Comparison of ENCODE assay signal across 22 cellular contexts in the genomic region with DNA sequence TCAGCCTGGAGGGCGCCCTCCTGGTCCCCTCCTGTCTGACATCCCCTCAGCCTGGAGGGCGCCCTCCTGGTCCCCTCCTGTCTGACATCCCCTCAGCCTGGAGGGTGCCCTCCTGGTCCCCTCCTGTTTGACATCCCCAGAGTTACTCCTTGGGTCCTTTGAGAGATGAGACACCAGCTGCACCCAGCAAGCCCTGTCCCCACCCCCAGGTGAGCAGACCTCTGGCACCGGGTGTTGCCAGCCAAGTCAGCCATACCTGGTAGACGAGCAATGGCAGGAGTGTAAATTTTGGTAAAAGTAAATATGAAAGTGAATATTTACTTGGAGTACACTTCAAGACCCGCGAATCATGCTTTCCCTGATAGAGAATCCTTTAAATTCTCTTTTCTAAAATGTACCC.
"Had no signal": no experiment of that assay in that cellular context is flagged by ENCODE, and none has a peak within 500 bp of the region (broad histone marks: within the 10 kb centered on the region; RNA-seq: fewer than 3 reads in every experiment).

No MANE protein-coding gene starts in this region.

- H3K9me3 ChIP-seq: body of pancreas, esophagus squamous epithelium, left lung, SJCRH30 had no signal

- H3K27me3 Mint-ChIP-seq: activated B cell treated with CpG ODN at 0.5 μM for 24 hours; activated CD4-positive, alpha-beta T cell treated with anti-CD3 and anti-CD28 coated beads, Interleukin-2, amount 10 ng/mL, durations not matched to agents 7 days and 5 days; memory B cell; type B pancreatic cell had no signal

- DNase-seq: activated B cell treated with CpG ODN at 0.5 μM for 24 hours; activated CD4-positive, alpha-beta T cell treated with anti-CD3 and anti-CD28 coated beads, Interleukin-2, amount 10 ng/mL, durations not matched to agents 7 days and 5 days; activated CD8-positive, alpha-beta memory T cell treated with anti-CD3 and anti-CD28 coated beads for 24 hours; activated naive CD4-positive, alpha-beta T cell treated with anti-CD3 and anti-CD28 coated beads, Interleukin-2, amount 50 U/mL, for 16 hours; activated T-cell treated with anti-CD3 and anti-CD28 coated beads for 4 hours; central memory CD4-positive, alpha-beta T cell; cortex of kidney; effector CD4-positive, alpha-beta T cell; esophagus squamous epithelium; islet precursor cell; left lung; occipital lobe; SJCRH30; stimulated activated CD4-positive, alpha-beta T cell treated with anti-CD3 and anti-CD28 coated beads, Interleukin-12 subunit alpha, Interleukin-12 subunit beta, amount 100 ng/mL, for 4 hours; stimulated activated naive CD4-positive, alpha-beta T cell; T-helper 2 cell had no signal

- H3K36me3 Mint-ChIP-seq: type B pancreatic cell had no signal

- ATAC-seq: body of pancreas, left lung had no signal

- H3K36me3 ChIP-seq: SJCRH30 had no signal

- H3K27me3 ChIP-seq: body of pancreas, esophagus squamous epithelium, hepatocyte, SJCRH30 had no signal

- H3K9me3 Mint-ChIP-seq: activated B cell treated with CpG ODN at 0.5 μM for 24 hours; activated CD4-positive, alpha-beta T cell treated with anti-CD3 and anti-CD28 coated beads, Interleukin-2, amount 10 ng/mL, durations not matched to agents 7 days and 5 days; activated T-helper 2 cell treated with anti-CD3 and anti-CD28 coated beads, Interferon-gamma antibody, Interleukin-2, Interleukin-4, amounts not matched to agents 10 μg/mL and 5 μg/mL and 100 μg/mL, durations not matched to agents 14 hours and 24 hours and 36 hours; memory B cell; nephron; type B pancreatic cell had no signal

- H3K4me1 ChIP-seq: SJCRH30 had no signal

- H3K4me3 ChIP-seq: body of pancreas, esophagus squamous epithelium, hepatocyte, left lung, SJCRH30 had no signal

- H3K27ac Mint-ChIP-seq: activated B cell treated with CpG ODN at 0.5 μM for 24 hours; activated CD4-positive, alpha-beta T cell treated with anti-CD3 and anti-CD28 coated beads, Interleukin-2, amount 10 ng/mL, durations not matched to agents 7 days and 5 days; activated T-helper 2 cell treated with anti-CD3 and anti-CD28 coated beads, Interferon-gamma antibody, Interleukin-2, Interleukin-4, amounts not matched to agents 10 μg/mL and 5 μg/mL and 100 μg/mL, durations not matched to agents 14 hours and 24 hours and 36 hours; memory B cell; nephron; type B pancreatic cell had no signal

- H3K27ac ChIP-seq: body of pancreas, esophagus squamous epithelium, hepatocyte, left lung, SJCRH30 had no signal

- H3K4me3 Mint-ChIP-seq: activated B cell treated with CpG ODN at 0.5 μM for 24 hours; activated CD4-positive, alpha-beta T cell treated with anti-CD3 and anti-CD28 coated beads, Interleukin-2, amount 10 ng/mL, durations not matched to agents 7 days and 5 days; memory B cell; nephron; type B pancreatic cell had no signal
